ENCODE assay signal across 12 cellular contexts in genomic region chr1:18452550-18452949, GRCh38. TPM values are rescaled to one million over a fixed set of nuclear protein-coding genes. Genes with fewer than 3 reads are reported as not detected.
DNase-seq lines count a peak whose midpoint lies in the region; ATAC-seq and TF ChIP-seq lines count a peak whose summit lies in the region.
"Had no signal": no experiment of that assay in that cellular context is flagged by ENCODE, and none has a peak within 500 bp of the region (broad histone marks: within the 10 kb centered on the region; RNA-seq: fewer than 3 reads in every experiment).

No MANE protein-coding gene starts in this region.

- no peak for TF ChIP-seq POLR2A in right lobe of liver (IDR thresholded peaks at IDR 0.05)

- H3K4me3 ChIP-seq in right lobe of liver, result no peak overlapping the region
- H3K4me3 ChIP-seq in CD8-positive, alpha-beta T cell (ENCODE audit: low read depth, low read length), result no peak overlapping the region

- intact Hi-C loops in right lobe of liver (cut with DNase I), result no loop called here
- intact Hi-C loops in CD8-positive, alpha-beta T cell (cut with DNase I, micrococcal nuclease), result no loop called here

- H3K27me3 Mint-ChIP-seq in activated T-helper 17 cell treated with anti-CD3 and anti-CD28 coated beads, Interleukin-2, amount 50 U/mL, for 72 hours, result peaks cover 27% of the 10 kb centered on the region
- H3K27me3 Mint-ChIP-seq in CD8-positive, alpha-beta T cell (ENCODE audit: low read depth), result peaks cover 10% of the 10 kb centered on the region
- H3K27me3 Mint-ChIP-seq in activated CD4-positive, alpha-beta memory T cell treated with anti-CD3 and anti-CD28 coated beads, Interleukin-2, amount 10 ng/mL, durations not matched to agents 7 days and 5 days, result no peaks in the 10 kb centered on the region

- TF ChIP-seq CTCF in right lobe of liver (IDR thresholded peaks at IDR 0.05), result no peak
- no peak for TF ChIP-seq CTCF in CD8-positive, alpha-beta T cell (IDR thresholded peaks at IDR 0.05)

- H3K27ac ChIP-seq in right lobe of liver, result no peak overlapping the region
- H3K27ac ChIP-seq in CD8-positive, alpha-beta T cell (ENCODE audit: low read depth, low read length), result no peak overlapping the region
- H3K27ac ChIP-seq: KMS-11 had no signal

- H3K4me1 ChIP-seq in right lobe of liver, result no peaks in the 10 kb centered on the region
- no peaks in the 10 kb centered on the region for H3K4me1 ChIP-seq in CD8-positive, alpha-beta T cell (ENCODE audit: insufficient read depth, low read length)

- CTCF ChIA-PET in CD8-positive, alpha-beta T cell (lab: Charles Lee), result no interaction called here
- CTCF ChIA-PET in activated CD4-positive, alpha-beta memory T cell treated with anti-CD3 and anti-CD28 coated beads, Interleukin-2, amount 10 ng/mL, durations not matched to agents 7 days and 5 days (lab: Charles Lee), result no interaction called here

- no peaks in the 10 kb centered on the region for H3K4me1 Mint-ChIP-seq in activated T-helper 17 cell treated with anti-CD3 and anti-CD28 coated beads, Interleukin-2, amount 50 U/mL, for 72 hours
- H3K4me1 Mint-ChIP-seq in CD8-positive, alpha-beta T cell (ENCODE audit: low read depth), result no peaks in the 10 kb centered on the region
- no peaks in the 10 kb centered on the region for H3K4me1 Mint-ChIP-seq in activated CD4-positive, alpha-beta memory T cell treated with anti-CD3 and anti-CD28 coated beads, Interleukin-2, amount 10 ng/mL, durations not matched to agents 7 days and 5 days

- no peaks in the 10 kb centered on the region for H3K36me3 Mint-ChIP-seq in activated T-helper 17 cell treated with anti-CD3 and anti-CD28 coated beads, Interleukin-2, amount 50 U/mL, for 72 hours (ENCODE audit: low read depth)
- no peaks in the 10 kb centered on the region for H3K36me3 Mint-ChIP-seq in CD8-positive, alpha-beta T cell
- no peaks in the 10 kb centered on the region for H3K36me3 Mint-ChIP-seq in activated CD4-positive, alpha-beta memory T cell treated with anti-CD3 and anti-CD28 coated beads, Interleukin-2, amount 10 ng/mL, durations not matched to agents 7 days and 5 days (ENCODE audit: low read depth)

- no peaks in the 10 kb centered on the region for H3K27me3 ChIP-seq in right lobe of liver
- H3K27me3 ChIP-seq in CD8-positive, alpha-beta T cell (ENCODE audit: insufficient read depth, low read length), result no peaks in the 10 kb centered on the region

- POLR2A ChIA-PET in CD8-positive, alpha-beta T cell (lab: Charles Lee), result no interaction called here
- POLR2A ChIA-PET in activated CD4-positive, alpha-beta memory T cell treated with anti-CD3 and anti-CD28 coated beads, Interleukin-2, amount 10 ng/mL, durations not matched to agents 7 days and 5 days (lab: Charles Lee), result no interaction called here

- in situ Hi-C loops in KBM-7 (cut with MboI; ENCODE audit: low pct_unique_long_range_greater_than_20kb, low sequenced_read_pairs), result no loop called here

- H3K4me3 Mint-ChIP-seq in activated T-helper 17 cell treated with anti-CD3 and anti-CD28 coated beads, Interleukin-2, amount 50 U/mL, for 72 hours, result no peak overlapping the region
- H3K4me3 Mint-ChIP-seq in CD8-positive, alpha-beta T cell, result no peak overlapping the region
- no peak overlapping the region for H3K4me3 Mint-ChIP-seq in activated CD4-positive, alpha-beta memory T cell treated with anti-CD3 and anti-CD28 coated beads, Interleukin-2, amount 10 ng/mL, durations not matched to agents 7 days and 5 days
- H3K4me3 Mint-ChIP-seq: activated T-cell treated with anti-CD3 and anti-CD28 coated beads, Interleukin-2, amount 50 U/mL, for 72 hours had no signal

- H3K9me3 ChIP-seq in right lobe of liver, result no peaks in the 10 kb centered on the region
- H3K9me3 ChIP-seq in CD8-positive, alpha-beta T cell (ENCODE audit: low read length), result no peaks in the 10 kb centered on the region

- DNase-seq in ELR (ENCODE audit: low read depth) (peak; percentile 4), KBM-7 (peak; percentile 11), right lobe of liver (no peak)
- DNase-seq in CD8-positive, alpha-beta T cell, result no peak
- DNase-seq in activated CD4-positive, alpha-beta memory T cell treated with anti-CD3 and anti-CD28 coated beads, Interleukin-2, amount 10 ng/mL, durations not matched to agents 7 days and 5 days, result no peak
- DNase-seq: SIG-M5; stimulated activated CD4-positive, alpha-beta T cell treated with anti-CD3 and anti-CD28 coated beads, Interleukin-12 subunit alpha, Interleukin-12 subunit beta, amount 100 ng/mL, for 4 hours had no signal

- peak; percentile 56 for ATAC-seq in activated T-helper 17 cell treated with anti-CD3 and anti-CD28 coated beads, Interleukin-2, amount 50 U/mL, for 72 hours (replicated peaks)
- ATAC-seq in right lobe of liver, result peak; percentile 46 to 59 (median 52)
- ATAC-seq in CD8-positive, alpha-beta T cell, result no peak
- ATAC-seq in HG02571 (IDR thresholded peaks at IDR 0.05; ENCODE audit: unreplicated experiment), result no peak

- peaks cover 4% of the 10 kb centered on the region for H3K9me3 Mint-ChIP-seq in activated T-helper 17 cell treated with anti-CD3 and anti-CD28 coated beads, Interleukin-2, amount 50 U/mL, for 72 hours
- H3K9me3 Mint-ChIP-seq in CD8-positive, alpha-beta T cell, result no peaks in the 10 kb centered on the region
- no peaks in the 10 kb centered on the region for H3K9me3 Mint-ChIP-seq in activated CD4-positive, alpha-beta memory T cell treated with anti-CD3 and anti-CD28 coated beads, Interleukin-2, amount 10 ng/mL, durations not matched to agents 7 days and 5 days

- H3K36me3 ChIP-seq in right lobe of liver, result no peaks in the 10 kb centered on the region
- no peaks in the 10 kb centered on the region for H3K36me3 ChIP-seq in CD8-positive, alpha-beta T cell (ENCODE audit: insufficient read depth, low read length)

- no peak overlapping the region for H3K27ac Mint-ChIP-seq in activated T-helper 17 cell treated with anti-CD3 and anti-CD28 coated beads, Interleukin-2, amount 50 U/mL, for 72 hours
- no peak overlapping the region for H3K27ac Mint-ChIP-seq in CD8-positive, alpha-beta T cell
- no peak overlapping the region for H3K27ac Mint-ChIP-seq in activated CD4-positive, alpha-beta memory T cell treated with anti-CD3 and anti-CD28 coated beads, Interleukin-2, amount 10 ng/mL, durations not matched to agents 7 days and 5 days
- H3K27ac Mint-ChIP-seq: activated T-cell treated with anti-CD3 and anti-CD28 coated beads, Interleukin-2, amount 50 U/mL, for 72 hours had no signal

RNA-seq across cellular contexts. Expression of gene KLHDC7A, which starts 28.2 kb away (rescaled TPM):
- total RNA-seq in activated T-helper 17 cell treated with anti-CD3 and anti-CD28 coated beads, Interleukin-2, amount 50 U/mL, for 72 hours, result not detected
- total RNA-seq in right lobe of liver, result 1 to 10 TPM; 2.3 to 9.2 (median 6.9) TPM
- total RNA-seq in CD8-positive, alpha-beta T cell, result not detected
- not detected for total RNA-seq in activated CD4-positive, alpha-beta memory T cell treated with anti-CD3 and anti-CD28 coated beads, Interleukin-2, amount 10 ng/mL, durations not matched to agents 7 days and 5 days
- total RNA-seq: activated T-cell treated with anti-CD3 and anti-CD28 coated beads, Interleukin-2, amount 50 U/mL, for 72 hours; endothelial cell of umbilical vein had no signal

Comparison
In these comparisons a context has a peak if more than half of its experiments do, and no peak if none do; other contexts are left out.
1. DNase-seq: peak in ELR (single experiment) and KBM-7 (single experiment); none in right lobe of liver (0 of 3), CD8-positive, alpha-beta T cell (0 of 7) and activated CD4-positive, alpha-beta memory T cell treated with anti-CD3 and anti-CD28 coated beads, Interleukin-2, amount 10 ng/mL, durations not matched to agents 7 days and 5 days (single experiment).
2. ATAC-seq: peak in activated T-helper 17 cell treated with anti-CD3 and anti-CD28 coated beads, Interleukin-2, amount 50 U/mL, for 72 hours (single experiment) and right lobe of liver (4 of 4); none in CD8-positive, alpha-beta T cell (single experiment) and HG02571 (single experiment).